Comparison of ENCODE assay signal across 1 cellular context in genomic region chr15:77716632-77717343, GRCh38.
TF ChIP-seq lines count a peak whose summit lies in the region.

No MANE protein-coding gene starts in this region.

TF ChIP-seq in K562, 482 proteins besides CTCF, POLR2A, EP300 and RAD21 (continued from another document):
- TF ChIP-seq ESRRB (CRISPR knock-in tag; IDR thresholded peaks at IDR 0.05; ENCODE audit: borderline replicate concordance) (no peak), FOXM1 (IDR thresholded peaks at IDR 0.05; ENCODE audit: low read depth) (no peak), FOXM1 (CRISPR knock-in tag; IDR thresholded peaks at IDR 0.05; ENCODE audit: low read depth) (no peak), CTCFL (IDR thresholded peaks at IDR 0.05; ENCODE audit: borderline replicate concordance, insufficient read depth, low read depth, low read length, poor library complexity, severe bottlenecking) (no peak), NEUROD1 (IDR thresholded peaks at IDR 0.05; ENCODE audit: borderline replicate concordance, low read depth, low read length, partially characterized antibody) (no peak), SAFB (IDR thresholded peaks at IDR 0.05; ENCODE audit: borderline replicate concordance, low read depth, low read length) (no peak), ZFP36 (IDR thresholded peaks at IDR 0.05; ENCODE audit: low read depth, low read length, partially characterized antibody) (peak; percentile 83), ZNF830 (CRISPR knock-in tag; IDR thresholded peaks at IDR 0.05) (no peak), PTBP1 (IDR thresholded peaks at IDR 0.05; ENCODE audit: low read depth, low read length) (0 out of 2 replicates have a peak, but pooled peaks have one; percentile 24), MEIS2 (IDR thresholded peaks at IDR 0.05; ENCODE audit: partially characterized antibody) (peak; percentile 23), SMAD4 (CRISPR knock-in tag; conservative IDR thresholded peaks at IDR 0.05) (no peak), RCOR1 (IDR thresholded peaks at IDR 0.05; ENCODE audit: borderline replicate concordance in 1 of 2, low read depth in 2 of 2, low read length in 2 of 2) (0 out of 4 replicates have a peak, but pooled peaks of 1 of the 2 experiments have one; percentile 18)
